23 cellular contexts compared by ENCODE assay signal in genomic region chr19:15237759-15238638, GRCh38. TPM values are rescaled to one million over a fixed set of nuclear protein-coding genes. Genes with fewer than 3 reads are reported as not detected.
"Had no signal": no experiment of that assay in that cellular context is flagged by ENCODE, and none has a peak within 500 bp of the region (broad histone marks: within the 10 kb centered on the region; RNA-seq: fewer than 3 reads in every experiment).

No MANE protein-coding gene starts in this region.

- H3K9ac ChIP-seq: parathyroid adenoma had no signal

- DNase-seq: activated CD4-positive, alpha-beta T cell treated with anti-CD3 and anti-CD28 coated beads for 36 hours; activated CD4-positive, CD25-positive, alpha-beta regulatory T cell; activated gamma-delta T cell; activated naive CD4-positive, alpha-beta T cell treated with anti-CD3 and anti-CD28 coated beads, Interleukin-2, amount 10 ng/mL, durations not matched to agents 7 days and 5 days; activated naive CD8-positive, alpha-beta T cell treated with anti-CD3 and anti-CD28 coated beads, Interleukin-2, amount 10 ng/mL, durations not matched to agents 7 days and 5 days; central memory CD4-positive, alpha-beta T cell; glutamatergic neuron; islet precursor cell; left cardiac atrium; naive B cell; nephron progenitor cell; nucleus accumbens; right cardiac atrium; stimulated activated CD4-positive, alpha-beta T cell treated with anti-CD3 and anti-CD28 coated beads, Interleukin-2, amount 100 ng/mL, for 48 hours; uterus had no signal

- H2AFZ ChIP-seq: hepatocyte, parathyroid adenoma had no signal

- ATAC-seq: activated CD4-positive, alpha-beta T cell treated with anti-CD3 and anti-CD28 coated beads for 36 hours had no signal

- H3K9me3 ChIP-seq: esophagus muscularis mucosa, thoracic aorta, uterus had no signal

- H3K79me2 ChIP-seq: hepatocyte had no signal

- H3K27ac ChIP-seq: hepatocyte, parathyroid adenoma, thoracic aorta, uterus had no signal

- H3K27me3 ChIP-seq: hepatocyte, uterus had no signal

- H3K4me1 ChIP-seq: parathyroid adenoma, uterus had no signal

- H3K4me3 ChIP-seq: esophagus muscularis mucosa, hepatocyte, thoracic aorta, uterus had no signal

- H3K4me2 ChIP-seq: hepatocyte had no signal

- FAIRE-seq: astrocyte, frontal cortex had no signal

- H3K36me3 ChIP-seq: uterus had no signal

RNA-seq across cellular contexts. Expression of gene EPHX3, which starts 5.8 kb away (rescaled TPM):
- total RNA-seq: activated naive CD8-positive, alpha-beta T cell treated with anti-CD3 and anti-CD28 coated beads, Interleukin-2, amount 10 ng/mL, durations not matched to agents 7 days and 5 days; pulmonary artery endothelial cell; T-helper 1 cell treated with Interleukin-12 subunit alpha and Interleukin-12 subunit beta and Interleukin-4 antibody, amounts not matched to agents 30 ng/mL and 1 ng/mL, for 36 hours had no signal

RNA-seq across cellular contexts. Expression of gene NOTCH3, which starts 37.2 kb away (rescaled TPM):
- total RNA-seq: T-helper 1 cell treated with Interleukin-12 subunit alpha and Interleukin-12 subunit beta and Interleukin-4 antibody, amounts not matched to agents 30 ng/mL and 1 ng/mL, for 36 hours had no signal
